In genomic region chr14:59918824-59919581, GRCh38 we compare ENCODE assay signal across 8 cellular contexts. TPM values are rescaled to one million over a fixed set of nuclear protein-coding genes. Genes with fewer than 3 reads are reported as not detected.
DNase-seq lines count a peak whose midpoint lies in the region; ATAC-seq and TF ChIP-seq lines count a peak whose summit lies in the region.

No MANE protein-coding gene starts in this region.

- intact Hi-C loops in activated T-helper 2 cell treated with anti-CD3 and anti-CD28 coated beads, Interferon-gamma antibody, Interleukin-2, Interleukin-4, amounts not matched to agents 10 μg/mL and 5 μg/mL and 100 μg/mL, durations not matched to agents 14 hours and 24 hours and 36 hours (cut with micrococcal nuclease) = no loop called here
- intact Hi-C loops in Right ventricle myocardium superior (cut with DNase I) = no loop called here

- 0 out of 2 replicates have a peak, but pooled peaks cover 3% of the 10 kb centered on the region for H4K20me1 ChIP-seq in GM23338 (replicated peaks; ENCODE audit: insufficient read depth)

- H3K27me3 ChIP-seq in GM23338 (ENCODE audit: insufficient read depth) = no peaks in the 10 kb centered on the region

- H3K9me2 ChIP-seq in GM23338 (ENCODE audit: insufficient read depth) = no peaks in the 10 kb centered on the region

- H3K4me1 Mint-ChIP-seq in GM23338 = peaks cover 10% of the 10 kb centered on the region; the same call in 1 of the 3 replicates
- peaks cover 3% of the 10 kb centered on the region for H3K4me1 Mint-ChIP-seq in activated T-helper 2 cell treated with anti-CD3 and anti-CD28 coated beads, Interferon-gamma antibody, Interleukin-2, Interleukin-4, amounts not matched to agents 10 μg/mL and 5 μg/mL and 100 μg/mL, durations not matched to agents 14 hours and 24 hours and 36 hours (ENCODE audit: low read depth)
- H3K4me1 Mint-ChIP-seq in osteocyte (ENCODE audit: unreplicated experiment) = peaks cover 7% of the 10 kb centered on the region

- H3F3A ChIP-seq in GM23338 (replicated peaks; ENCODE audit: low read depth) = no peaks in the 10 kb centered on the region

- H3K4me3 ChIP-seq in GM23338 = peak overlapping the region; percentile 79

- H2AFZ ChIP-seq in GM23338 = peak overlapping the region; percentile 87

- H3K36me3 Mint-ChIP-seq in GM23338 (ENCODE audit: low read depth) (peaks cover 19% of the 10 kb centered on the region), osteocyte (ENCODE audit: unreplicated experiment) (no peaks in the 10 kb centered on the region)
- H3K36me3 Mint-ChIP-seq in activated T-helper 2 cell treated with anti-CD3 and anti-CD28 coated beads, Interferon-gamma antibody, Interleukin-2, Interleukin-4, amounts not matched to agents 10 μg/mL and 5 μg/mL and 100 μg/mL, durations not matched to agents 14 hours and 24 hours and 36 hours (ENCODE audit: low read depth) = no peaks in the 10 kb centered on the region

- H3K4me1 ChIP-seq in GM23338 (ENCODE audit: insufficient read depth) = peaks cover 4% of the 10 kb centered on the region; the same call in 1 of the 2 replicates

- ATAC-seq in GM23338 (peak; percentile 47), Right ventricle myocardium superior (ENCODE audit: poor library complexity) (peak; percentile 75), GM21737 (IDR thresholded peaks at IDR 0.05; ENCODE audit: unreplicated experiment) (no peak)

- H3K79me2 ChIP-seq in GM23338 (replicated peaks; ENCODE audit: insufficient read depth) = no peaks in the 10 kb centered on the region

- H3K9me3 Mint-ChIP-seq in GM23338 = 0 out of 3 replicates have a peak, but pooled peaks cover 3% of the 10 kb centered on the region
- H3K9me3 Mint-ChIP-seq in activated T-helper 2 cell treated with anti-CD3 and anti-CD28 coated beads, Interferon-gamma antibody, Interleukin-2, Interleukin-4, amounts not matched to agents 10 μg/mL and 5 μg/mL and 100 μg/mL, durations not matched to agents 14 hours and 24 hours and 36 hours = no peaks in the 10 kb centered on the region
- no peaks in the 10 kb centered on the region for H3K9me3 Mint-ChIP-seq in osteocyte (ENCODE audit: unreplicated experiment)

- TF ChIP-seq CTCF in GM23338 (conservative IDR thresholded peaks at IDR 0.05; ENCODE audit: low read depth in 2 of 2) (peak in 1 of 2 experiments; percentile 61; a peak in 3 of 4 replicates), osteocyte (IDR thresholded peaks at IDR 0.05) (peak; percentile 63)

- H3K36me3 ChIP-seq in GM23338 (ENCODE audit: insufficient read depth) = no peaks in the 10 kb centered on the region

- H3K4me3 Mint-ChIP-seq in GM23338 (peak overlapping the region; percentile 87), osteocyte (ENCODE audit: unreplicated experiment) (peak overlapping the region; percentile 79)
- H3K4me3 Mint-ChIP-seq in activated T-helper 2 cell treated with anti-CD3 and anti-CD28 coated beads, Interferon-gamma antibody, Interleukin-2, Interleukin-4, amounts not matched to agents 10 μg/mL and 5 μg/mL and 100 μg/mL, durations not matched to agents 14 hours and 24 hours and 36 hours (ENCODE audit: low read depth) = peak overlapping the region; percentile 42

- peak overlapping the region; percentile 97 for H3K27ac ChIP-seq in GM23338 (ENCODE audit: low read depth)

- peak overlapping the region; percentile 85 for H3K4me2 ChIP-seq in GM23338

- DNase-seq in DMS79 treated with DMSO at 0.1 percent for 48 hours (lab: John Stamatoyannopoulos, UW) (peak; percentile 67), GM23338 (ENCODE audit: low spot score) (peak; percentile 43), NCI-H2107 treated with DMSO at 0.1 percent for 48 hours (lab: John Stamatoyannopoulos, UW; ENCODE audit: unreplicated experiment) (peak; percentile 76), Right ventricle myocardium superior (peak; percentile 33), osteocyte (ENCODE audit: extremely low spot score, unreplicated experiment) (no peak), UCSD-AML1 (lab: John Stamatoyannopoulos, UW; ENCODE audit: unreplicated experiment) (no peak)
- DNase-seq in activated T-helper 2 cell treated with anti-CD3 and anti-CD28 coated beads, Interferon-gamma antibody, Interleukin-2, Interleukin-4, amounts not matched to agents 10 μg/mL and 5 μg/mL and 100 μg/mL, durations not matched to agents 14 hours and 24 hours and 36 hours (ENCODE audit: low spot score) = no peak

- H3K27me3 Mint-ChIP-seq in GM23338 (ENCODE audit: insufficient read depth, low read depth, poor library complexity) (peaks cover 3% of the 10 kb centered on the region), osteocyte (ENCODE audit: unreplicated experiment) (peaks cover 58% of the 10 kb centered on the region)
- peaks cover 39% of the 10 kb centered on the region for H3K27me3 Mint-ChIP-seq in activated T-helper 2 cell treated with anti-CD3 and anti-CD28 coated beads, Interferon-gamma antibody, Interleukin-2, Interleukin-4, amounts not matched to agents 10 μg/mL and 5 μg/mL and 100 μg/mL, durations not matched to agents 14 hours and 24 hours and 36 hours (ENCODE audit: low read depth)

- H3K27ac Mint-ChIP-seq in GM23338 = peak overlapping the region; percentile 97
- no peak overlapping the region for H3K27ac Mint-ChIP-seq in activated T-helper 2 cell treated with anti-CD3 and anti-CD28 coated beads, Interferon-gamma antibody, Interleukin-2, Interleukin-4, amounts not matched to agents 10 μg/mL and 5 μg/mL and 100 μg/mL, durations not matched to agents 14 hours and 24 hours and 36 hours
- no peak overlapping the region for H3K27ac Mint-ChIP-seq in osteocyte (ENCODE audit: unreplicated experiment)

TF ChIP-seq in GM23338, 12 proteins besides CTCF, POLR2A, EP300 and RAD21 (continues in another document):
- TF ChIP-seq STAT1 (IDR thresholded peaks at IDR 0.05; ENCODE audit: unreplicated experiment) (no peak), EZH2phosphoT487 (IDR thresholded peaks at IDR 0.05; ENCODE audit: unreplicated experiment) (no peak)
- TF ChIP-seq, protein P1, sequence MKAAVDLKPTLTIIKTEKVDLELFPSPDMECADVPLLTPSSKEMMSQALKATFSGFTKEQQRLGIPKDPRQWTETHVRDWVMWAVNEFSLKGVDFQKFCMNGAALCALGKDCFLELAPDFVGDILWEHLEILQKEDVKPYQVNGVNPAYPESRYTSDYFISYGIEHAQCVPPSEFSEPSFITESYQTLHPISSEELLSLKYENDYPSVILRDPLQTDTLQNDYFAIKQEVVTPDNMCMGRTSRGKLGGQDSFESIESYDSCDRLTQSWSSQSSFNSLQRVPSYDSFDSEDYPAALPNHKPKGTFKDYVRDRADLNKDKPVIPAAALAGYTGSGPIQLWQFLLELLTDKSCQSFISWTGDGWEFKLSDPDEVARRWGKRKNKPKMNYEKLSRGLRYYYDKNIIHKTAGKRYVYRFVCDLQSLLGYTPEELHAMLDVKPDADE (IDR thresholded peaks at IDR 0.05) = no peak

RNA-seq across cellular contexts. Expression of gene LRRC9, which starts 0.9 kb away (rescaled TPM):
- total RNA-seq in GM23338 (2014; rRNA removed; shearing (Covaris generic)) = 2.2 and 2.6 TPM in 2 replicates
- 1.2 and 3.1 TPM in 2 replicates for polyA plus RNA-seq in GM23338 (2016; fragmentation: Nextera tagmentation; extraction: Ambion mirVana)
- total RNA-seq in activated T-helper 2 cell treated with anti-CD3 and anti-CD28 coated beads, Interferon-gamma antibody, Interleukin-2, Interleukin-4, amounts not matched to agents 10 μg/mL and 5 μg/mL and 100 μg/mL, durations not matched to agents 14 hours and 24 hours and 36 hours = not detected in 2 replicates
- not detected for total RNA-seq in Right ventricle myocardium superior
- not detected in 2 replicates for total RNA-seq in osteocyte

RNA-seq across cellular contexts. Expression of gene RTN1, which starts 48.4 kb away (rescaled TPM):
- 3.7 and 4.3 TPM in 2 replicates for total RNA-seq in GM23338 (2014; rRNA removed; shearing (Covaris generic))
- 3.1 and 4.2 TPM in 2 replicates for polyA plus RNA-seq in GM23338 (2016; fragmentation: Nextera tagmentation; extraction: Ambion mirVana)
- not detected in 2 replicates for total RNA-seq in activated T-helper 2 cell treated with anti-CD3 and anti-CD28 coated beads, Interferon-gamma antibody, Interleukin-2, Interleukin-4, amounts not matched to agents 10 μg/mL and 5 μg/mL and 100 μg/mL, durations not matched to agents 14 hours and 24 hours and 36 hours
- 1.1 TPM for total RNA-seq in Right ventricle myocardium superior
- total RNA-seq in osteocyte = not detected in 2 replicates

Comparison
In these comparisons a context has a peak if more than half of its experiments do, and no peak if none do; other contexts are left out.
1. DNase-seq: peak in DMS79 treated with DMSO at 0.1 percent for 48 hours (single experiment), GM23338 (single experiment), NCI-H2107 treated with DMSO at 0.1 percent for 48 hours (single experiment) and Right ventricle myocardium superior (single experiment); none in activated T-helper 2 cell treated with anti-CD3 and anti-CD28 coated beads, Interferon-gamma antibody, Interleukin-2, Interleukin-4, amounts not matched to agents 10 μg/mL and 5 μg/mL and 100 μg/mL, durations not matched to agents 14 hours and 24 hours and 36 hours (single experiment), osteocyte (single experiment) and UCSD-AML1 (single experiment).
2. Peak in every context shown above with its lines, with median percentiles within 50 percentile points of each other: H3K4me3 Mint-ChIP-seq.